In genomic region chr22:48089601-48090331, GRCh38 we compare ENCODE assay signal across 10 cellular contexts.
DNase-seq lines count a peak whose midpoint lies in the region; ATAC-seq lines count a peak whose summit lies in the region.
"Had no signal": no experiment of that assay in that cellular context is flagged by ENCODE, and none has a peak within 500 bp of the region (broad histone marks: within the 10 kb centered on the region; RNA-seq: fewer than 3 reads in every experiment).

No MANE protein-coding gene starts in this region.

- H3K36me3 Mint-ChIP-seq in memory B cell = no peaks in the 10 kb centered on the region

- peaks cover 4% of the 10 kb centered on the region for H3K27me3 Mint-ChIP-seq in memory B cell
- peaks cover 13% of the 10 kb centered on the region for H3K27me3 Mint-ChIP-seq in stimulated activated naive CD8-positive, alpha-beta T cell treated with anti-CD3 and anti-CD28 coated beads, Interleukin-15, amount 100 ng/mL, for 72 hours

- no peak overlapping the region for H3K27ac Mint-ChIP-seq in memory B cell
- H3K27ac Mint-ChIP-seq in stimulated activated naive CD8-positive, alpha-beta T cell treated with anti-CD3 and anti-CD28 coated beads, Interleukin-15, amount 100 ng/mL, for 72 hours = peak overlapping the region in 1 of 2 donors; percentile 71

- no peaks in the 10 kb centered on the region for H3K9me3 Mint-ChIP-seq in memory B cell
- no peaks in the 10 kb centered on the region for H3K9me3 Mint-ChIP-seq in stimulated activated naive CD8-positive, alpha-beta T cell treated with anti-CD3 and anti-CD28 coated beads, Interleukin-15, amount 100 ng/mL, for 72 hours

- peaks cover 28% of the 10 kb centered on the region for H3K4me1 Mint-ChIP-seq in memory B cell
- peaks cover 9% of the 10 kb centered on the region for H3K4me1 Mint-ChIP-seq in stimulated activated naive CD8-positive, alpha-beta T cell treated with anti-CD3 and anti-CD28 coated beads, Interleukin-15, amount 100 ng/mL, for 72 hours

- DNase-seq in activated CD8-positive, alpha-beta memory T cell treated with anti-CD3 and anti-CD28 coated beads for 24 hours = peak; percentile 37
- DNase-seq in activated CD8-positive, alpha-beta memory T cell treated with anti-CD3 and anti-CD28 coated beads, Interleukin-2, amount 50 U/mL, for 4 hours = no peak
- DNase-seq in cerebellar cortex (ENCODE audit: low spot score) = peak; percentile 59
- no peak for DNase-seq in memory B cell (ENCODE audit: low spot score in 2 of 2)
- peak; percentile 82 for DNase-seq in ureter (ENCODE audit: low spot score)
- no peak for DNase-seq in stimulated activated naive CD8-positive, alpha-beta T cell treated with anti-CD3 and anti-CD28 coated beads, Interleukin-15, amount 100 ng/mL, for 72 hours
- no peak for DNase-seq in EL
- DNase-seq: ACHN, NCI-H1694 had no signal

- ATAC-seq in memory B cell (ENCODE audit: low read depth) = no peak
- no peak for ATAC-seq in GM18870 (IDR thresholded peaks at IDR 0.05; ENCODE audit: unreplicated experiment)
- ATAC-seq in stimulated activated naive CD8-positive, alpha-beta T cell treated with anti-CD3 and anti-CD28 coated beads, Interleukin-15, amount 100 ng/mL, for 72 hours = no peak

- peak overlapping the region; percentile 32 for H3K4me3 Mint-ChIP-seq in memory B cell
- no peak overlapping the region for H3K4me3 Mint-ChIP-seq in stimulated activated naive CD8-positive, alpha-beta T cell treated with anti-CD3 and anti-CD28 coated beads, Interleukin-15, amount 100 ng/mL, for 72 hours

Comparison
In these comparisons a context has a peak if more than half of its experiments do, and no peak if none do; other contexts are left out.
1. DNase-seq: peak in activated CD8-positive, alpha-beta memory T cell treated with anti-CD3 and anti-CD28 coated beads for 24 hours (single experiment), cerebellar cortex (single experiment) and ureter (single experiment); none in activated CD8-positive, alpha-beta memory T cell treated with anti-CD3 and anti-CD28 coated beads, Interleukin-2, amount 50 U/mL, for 4 hours (single experiment), memory B cell (0 of 2), stimulated activated naive CD8-positive, alpha-beta T cell treated with anti-CD3 and anti-CD28 coated beads, Interleukin-15, amount 100 ng/mL, for 72 hours (0 of 2) and EL (single experiment).